ENCODE assay signal across 16 cellular contexts in the genomic region with DNA sequence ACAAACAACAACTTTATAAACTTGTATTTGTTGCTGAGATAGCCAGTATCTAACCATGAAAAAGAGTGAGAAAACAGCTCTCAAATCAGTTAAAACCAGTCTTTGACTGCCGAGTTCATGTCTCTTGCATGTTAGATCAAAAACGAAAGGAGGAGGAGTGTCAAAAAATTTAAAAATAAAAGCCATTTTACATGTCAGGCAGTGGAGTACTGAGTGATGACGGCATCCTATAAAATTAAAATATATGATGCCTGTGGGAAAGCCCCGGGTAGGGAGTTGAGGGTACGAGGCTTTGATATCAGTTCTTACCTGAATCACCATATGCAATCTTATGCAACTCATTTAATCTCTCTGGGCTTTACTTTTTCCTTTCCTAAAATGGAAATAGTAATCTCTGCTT.
A peak's percentile ranks its signal among the peaks of the same experiment; 100 is the strongest.
DNase-seq lines count a peak whose midpoint lies in the region; ATAC-seq and TF ChIP-seq lines count a peak whose summit lies in the region.
"Had no signal": no experiment of that assay in that cellular context is flagged by ENCODE, and none has a peak within 500 bp of the region (broad histone marks: within the 10 kb centered on the region; RNA-seq: fewer than 3 reads in every experiment).

No MANE protein-coding gene starts in this region.

- no peak for DNase-seq in activated T-cell treated with anti-CD3 and anti-CD28 coated beads, Interleukin-2, amount 50 U/mL, for 24 hours
- DNase-seq in activated T-cell treated with anti-CD3 and anti-CD28 coated beads for 4 hours (no peak), T-helper 22 cell (ENCODE audit: low read depth) (peak; percentile 61), chondrocyte (ENCODE audit: low spot score) (no peak), NCI-H2227 (lab: John Stamatoyannopoulos, UW; ENCODE audit: unreplicated experiment) (no peak), ovary (no peak)
- DNase-seq: DMS53; IMR-90; NCI-H2029; NK-92 treated with Interleukin-12 subunit alpha and Interleukin-12 subunit beta, amount 100 ng/mL, for 24 hours; upper lobe of right lung had no signal

- TF ChIP-seq CTCF in chondrocyte (IDR thresholded peaks at IDR 0.05) (no peak), ovary (IDR thresholded peaks at IDR 0.05) (no peak)

- no peak for TF ChIP-seq POLR2A in ovary (IDR thresholded peaks at IDR 0.05)

- no peak for TF ChIP-seq EP300 in ovary (IDR thresholded peaks at IDR 0.05)

- H3K27me3 Mint-ChIP-seq in activated T-cell treated with anti-CD3 and anti-CD28 coated beads, Interleukin-2, amount 50 U/mL, for 24 hours, result no peaks in the 10 kb centered on the region
- H3K27me3 Mint-ChIP-seq in chondrocyte (ENCODE audit: low read depth), result no peaks in the 10 kb centered on the region
- H3K27me3 Mint-ChIP-seq in stimulated activated naive CD8-positive, alpha-beta T cell treated with anti-CD3 and anti-CD28 coated beads, Interleukin-15, Interleukin-2, amounts not matched to agents 100 ng/mL and 50 ng/mL, for 24 hours, result no peaks in the 10 kb centered on the region

- ATAC-seq in GM21423 (IDR thresholded peaks at IDR 0.05; ENCODE audit: unreplicated experiment), result no peak
- ATAC-seq: A549, SK-N-SH treated with all-trans-retinoic acid at 6 μM for 48 hours, upper lobe of right lung had no signal

- H3K36me3 ChIP-seq in ovary, result no peaks in the 10 kb centered on the region

- peak overlapping the region; percentile 99 for H3K27ac Mint-ChIP-seq in activated T-cell treated with anti-CD3 and anti-CD28 coated beads, Interleukin-2, amount 50 U/mL, for 24 hours
- H3K27ac Mint-ChIP-seq in chondrocyte (ENCODE audit: unreplicated experiment), result peak overlapping the region; percentile 100
- peak overlapping the region; percentile 97 for H3K27ac Mint-ChIP-seq in stimulated activated naive CD8-positive, alpha-beta T cell treated with anti-CD3 and anti-CD28 coated beads, Interleukin-15, Interleukin-2, amounts not matched to agents 100 ng/mL and 50 ng/mL, for 24 hours
- H3K27ac Mint-ChIP-seq: mesothelial cell of epicardium had no signal

- peak overlapping the region; percentile 71 for H3K4me3 Mint-ChIP-seq in activated T-cell treated with anti-CD3 and anti-CD28 coated beads, Interleukin-2, amount 50 U/mL, for 24 hours
- no peak overlapping the region for H3K4me3 Mint-ChIP-seq in chondrocyte (ENCODE audit: unreplicated experiment)
- peak overlapping the region; percentile 77 for H3K4me3 Mint-ChIP-seq in stimulated activated naive CD8-positive, alpha-beta T cell treated with anti-CD3 and anti-CD28 coated beads, Interleukin-15, Interleukin-2, amounts not matched to agents 100 ng/mL and 50 ng/mL, for 24 hours
- H3K4me3 Mint-ChIP-seq: mesothelial cell of epicardium had no signal

- H3K27me3 ChIP-seq in ovary, result no peaks in the 10 kb centered on the region
- H3K27me3 ChIP-seq: upper lobe of right lung had no signal

- 78 to 82% (median 79%) methylated on average over 5 of the region's 5 CpGs for WGBS in ovary, 3 donors

- no peak overlapping the region for H3K4me3 ChIP-seq in ovary
- H3K4me3 ChIP-seq: A549, upper lobe of right lung had no signal

- H3K9me3 ChIP-seq in ovary, result no peaks in the 10 kb centered on the region
- H3K9me3 ChIP-seq: A549, upper lobe of right lung had no signal

- H3K4me1 ChIP-seq in ovary (ENCODE audit: insufficient read depth), result peaks cover 25% of the 10 kb centered on the region

- H3K36me3 Mint-ChIP-seq in activated T-cell treated with anti-CD3 and anti-CD28 coated beads, Interleukin-2, amount 50 U/mL, for 24 hours (ENCODE audit: low read depth), result peaks cover 100% of the 10 kb centered on the region
- peaks cover 35% of the 10 kb centered on the region for H3K36me3 Mint-ChIP-seq in chondrocyte (ENCODE audit: low read depth)
- peaks cover 92% of the 10 kb centered on the region for H3K36me3 Mint-ChIP-seq in stimulated activated naive CD8-positive, alpha-beta T cell treated with anti-CD3 and anti-CD28 coated beads, Interleukin-15, Interleukin-2, amounts not matched to agents 100 ng/mL and 50 ng/mL, for 24 hours (ENCODE audit: low read depth)

- no peak overlapping the region for H3K27ac ChIP-seq in ovary
- H3K27ac ChIP-seq: A549, upper lobe of right lung had no signal

- no peaks in the 10 kb centered on the region for H3K9me3 Mint-ChIP-seq in activated T-cell treated with anti-CD3 and anti-CD28 coated beads, Interleukin-2, amount 50 U/mL, for 24 hours
- H3K9me3 Mint-ChIP-seq in chondrocyte (ENCODE audit: low read depth), result no peaks in the 10 kb centered on the region
- H3K9me3 Mint-ChIP-seq in stimulated activated naive CD8-positive, alpha-beta T cell treated with anti-CD3 and anti-CD28 coated beads, Interleukin-15, Interleukin-2, amounts not matched to agents 100 ng/mL and 50 ng/mL, for 24 hours, result no peaks in the 10 kb centered on the region
- H3K9me3 Mint-ChIP-seq: mesothelial cell of epicardium had no signal

- intact Hi-C loops in ovary (cut with DNase I), result no loop called here

- H3K4me1 Mint-ChIP-seq in activated T-cell treated with anti-CD3 and anti-CD28 coated beads, Interleukin-2, amount 50 U/mL, for 24 hours (ENCODE audit: low read depth), result peaks cover 97% of the 10 kb centered on the region
- peaks cover 91% of the 10 kb centered on the region for H3K4me1 Mint-ChIP-seq in chondrocyte (ENCODE audit: low read depth)
- H3K4me1 Mint-ChIP-seq in stimulated activated naive CD8-positive, alpha-beta T cell treated with anti-CD3 and anti-CD28 coated beads, Interleukin-15, Interleukin-2, amounts not matched to agents 100 ng/mL and 50 ng/mL, for 24 hours (ENCODE audit: low read depth), result peaks cover 100% of the 10 kb centered on the region
